1 cellular context compared by ENCODE assay signal in genomic region chr1:19363526-19364152, GRCh38.
TF ChIP-seq lines count a peak whose summit lies in the region.

No MANE protein-coding gene starts in this region.

TF ChIP-seq in WTC11, 78 proteins besides CTCF, POLR2A, EP300 and RAD21 (continued from another document):
- TF ChIP-seq STAT6 (CRISPR knock-in tag; conservative IDR thresholded peaks at IDR 0.05; ENCODE audit: low read depth), result no peak
